Comparison of ENCODE assay signal across 8 cellular contexts in genomic region chr17:81871387-81872120, GRCh38.
DNase-seq lines count a peak whose midpoint lies in the region; ATAC-seq and TF ChIP-seq lines count a peak whose summit lies in the region.

No MANE protein-coding gene starts in this region.

- peaks cover 25% of the 10 kb centered on the region for H3K36me3 ChIP-seq in OCI-LY3 (replicated peaks; ENCODE audit: low read depth, low read length)
- peaks cover 11% of the 10 kb centered on the region for H3K36me3 ChIP-seq in mucosa of stomach (ENCODE audit: control insufficient read depth, insufficient read depth, low read length)

- DNase-seq in AG20443 (ENCODE audit: low spot score), result peak; percentile 99
- DNase-seq in HK-2 (ENCODE audit: unreplicated experiment), result peak; percentile 94
- DNase-seq in activated T-cell treated with anti-CD3 and anti-CD28 coated beads for 48 hours (ENCODE audit: low read depth), result peak; percentile 94
- peak; percentile 94 to 97 for DNase-seq in erythroblast (lab: John Stamatoyannopoulos, UW)
- DNase-seq in stimulated activated CD8-positive, alpha-beta memory T cell treated with anti-CD3 and anti-CD28 coated beads, Interleukin-7, amount 100 ng/mL, for 1 hour (ENCODE audit: low read depth in 2 of 2), result peak; percentile 92 to 93

- H3K4me1 ChIP-seq in OCI-LY3 (ENCODE audit: low read length) (peaks cover 32% of the 10 kb centered on the region), mucosa of stomach (ENCODE audit: control insufficient read depth, insufficient read depth, low read length) (peaks cover 42% of the 10 kb centered on the region)

- TF ChIP-seq POLR2A in erythroblast (IDR thresholded peaks at IDR 0.05; ENCODE audit: low read length), result peak; percentile 84

- peak overlapping the region; percentile 83 for H3K27ac ChIP-seq in OCI-LY3 (ENCODE audit: low read length)

- peak overlapping the region; percentile 80 for H3K4me3 ChIP-seq in OCI-LY3 (ENCODE audit: low read length)
- H3K4me3 ChIP-seq in mucosa of stomach (ENCODE audit: low read length), result peak overlapping the region; percentile 95

- H3K79me2 ChIP-seq in OCI-LY3 (ENCODE audit: low read length), result peaks cover 43% of the 10 kb centered on the region

- peak; percentile 17 for TF ChIP-seq CTCF in OCI-LY3 (IDR thresholded peaks at IDR 0.05; ENCODE audit: low read depth, low read length)

- H2AFZ ChIP-seq in OCI-LY3 (ENCODE audit: low read depth, low read length), result 0 out of 2 replicates have a peak overlapping the region, but pooled peaks have one; percentile 28

- H3K9me3 ChIP-seq in OCI-LY3 (ENCODE audit: insufficient read depth, low read length), result no peaks in the 10 kb centered on the region
- no peaks in the 10 kb centered on the region for H3K9me3 ChIP-seq in mucosa of stomach (ENCODE audit: control insufficient read depth, low read length)

- H4K20me1 ChIP-seq in OCI-LY3 (ENCODE audit: insufficient read depth, low read length), result peaks cover 24% of the 10 kb centered on the region

- H3K9ac ChIP-seq in OCI-LY3 (ENCODE audit: low read length) (peak overlapping the region; percentile 96), mucosa of stomach (ENCODE audit: low read length) (peak overlapping the region; percentile 86)

- H3K27me3 ChIP-seq in OCI-LY3 (ENCODE audit: low read depth, low read length) (no peaks in the 10 kb centered on the region), mucosa of stomach (ENCODE audit: control insufficient read depth, insufficient read depth, low read length) (no peaks in the 10 kb centered on the region)

- peak; percentile 42 for ATAC-seq in GM19025 (IDR thresholded peaks at IDR 0.05; ENCODE audit: low read depth, unreplicated experiment)

- H3K4me2 ChIP-seq in OCI-LY3 (ENCODE audit: low read length), result peak overlapping the region; percentile 70

Comparison
In these comparisons a context has a peak if more than half of its experiments do, and no peak if none do; other contexts are left out.
1. Peak in every context shown above with its lines: DNase-seq, ATAC-seq, H3K4me3 ChIP-seq and H3K27ac ChIP-seq.